Comparison of ENCODE assay signal across 20 cellular contexts in the genomic region with DNA sequence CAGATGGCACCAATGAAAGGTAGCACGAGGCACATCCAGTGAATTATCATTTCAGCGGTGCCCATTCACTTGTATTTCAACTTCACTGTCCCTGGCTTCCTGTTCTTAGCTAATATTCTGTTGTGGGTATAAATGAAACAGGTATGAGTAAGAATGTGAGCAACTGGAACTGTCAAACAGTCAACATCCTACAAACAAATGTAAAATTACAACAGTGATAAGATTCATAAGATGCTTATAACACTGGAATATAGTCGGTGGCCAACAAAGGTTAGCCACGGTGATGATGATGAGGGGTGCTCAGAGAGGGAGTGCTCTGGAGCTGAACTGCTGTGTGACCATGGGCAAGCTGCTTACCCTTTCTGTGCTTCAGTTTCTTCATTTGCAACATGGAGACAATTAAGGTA.
DNase-seq lines count a peak whose midpoint lies in the region; ATAC-seq, FAIRE-seq and TF ChIP-seq lines count a peak whose summit lies in the region.
"Had no signal": no experiment of that assay in that cellular context is flagged by ENCODE, and none has a peak within 500 bp of the region (broad histone marks: within the 10 kb centered on the region; RNA-seq: fewer than 3 reads in every experiment).

No MANE protein-coding gene starts in this region.

- no peak overlapping the region for H3K27ac Mint-ChIP-seq in activated CD4-positive, alpha-beta T cell treated with anti-CD3 and anti-CD28 coated beads for 36 hours
- H3K27ac Mint-ChIP-seq: HFFc6, neural progenitor cell had no signal

- no peak overlapping the region for H3K4me3 ChIP-seq in GM12865 (ENCODE audit: low read depth, low read length)
- no peak overlapping the region for H3K4me3 ChIP-seq in K562
- H3K4me3 ChIP-seq in colonic mucosa = no peak overlapping the region
- H3K4me3 ChIP-seq: BLaER1 treated with 17β-estradiol and CSF1 and Interleukin-3, amounts not matched to agents 10 nM and 100 nM; esophagus squamous epithelium; neural progenitor cell; psoas muscle; testis had no signal

- no peaks in the 10 kb centered on the region for H3K9me3 Mint-ChIP-seq in activated CD4-positive, alpha-beta T cell treated with anti-CD3 and anti-CD28 coated beads for 36 hours (ENCODE audit: low read depth)
- H3K9me3 Mint-ChIP-seq: neural progenitor cell had no signal

- no peaks in the 10 kb centered on the region for H3K9me1 ChIP-seq in K562 (ENCODE audit: control insufficient read depth, insufficient read depth, low read length)

- H3K27me3 ChIP-seq in K562 (ENCODE audit: control insufficient read depth in 2 of 2, insufficient read depth in 2 of 2, low read length in 2 of 2) (peaks cover 0 to 12% of the 10 kb centered on the region in 2 experiments; a peak in 3 of 5 replicates), colonic mucosa (no peaks in the 10 kb centered on the region)
- H3K27me3 ChIP-seq: BLaER1 treated with 17β-estradiol and CSF1 and Interleukin-3, amounts not matched to agents 10 nM and 100 nM; neural progenitor cell; testis had no signal

- FAIRE-seq in K562 (lab: Jason Lieb, UNC) = no peak
- FAIRE-seq: RCC 7860 had no signal

- H3K4me3 Mint-ChIP-seq in activated CD4-positive, alpha-beta T cell treated with anti-CD3 and anti-CD28 coated beads for 36 hours = no peak overlapping the region
- H3K4me3 Mint-ChIP-seq: HFFc6, neural progenitor cell had no signal

- no peaks in the 10 kb centered on the region for H3K36me3 Mint-ChIP-seq in activated CD4-positive, alpha-beta T cell treated with anti-CD3 and anti-CD28 coated beads for 36 hours (ENCODE audit: low read depth)
- H3K36me3 Mint-ChIP-seq: neural progenitor cell had no signal

- H2AFZ ChIP-seq in K562 (ENCODE audit: low read depth, low read length) = no peak overlapping the region
- H2AFZ ChIP-seq: neural progenitor cell had no signal

- H3K27ac ChIP-seq in K562 (ENCODE audit: extremely low read depth, low read depth, low read length) (no peak overlapping the region), colonic mucosa (no peak overlapping the region)
- H3K27ac ChIP-seq: BLaER1 treated with 17β-estradiol and CSF1 and Interleukin-3, amounts not matched to agents 10 nM and 100 nM; esophagus squamous epithelium; neural progenitor cell; psoas muscle; testis had no signal

- BruUV-seq in K562 (replicated peaks; lab: Mats Ljungman, UMichigan) = no TSS peak

- TF ChIP-seq POLR2A in K562 (conservative IDR thresholded peaks at IDR 0.05) = no peak

- peak; percentile 32 for DNase-seq in activated CD4-positive, alpha-beta T cell treated with anti-CD3 and anti-CD28 coated beads for 36 hours
- no peak for DNase-seq in activated CD4-positive, alpha-beta T cell treated with anti-CD3 and anti-CD28 coated beads for 1 hour
- peak; percentile 75 for DNase-seq in GM12865 (ENCODE audit: low read depth)
- DNase-seq in K562 (ENCODE audit: extremely low read depth in 1 of 4, low spot score in 3 of 4) = no peak
- no peak for DNase-seq in NCI-H69 (lab: John Stamatoyannopoulos, UW)
- DNase-seq in left colon = no peak
- DNase-seq in colonic mucosa = no peak
- DNase-seq: amygdala; caudate nucleus; effector CD4-positive, alpha-beta T cell; esophagus squamous epithelium; HFFc6; midbrain; psoas muscle; T1000; testis had no signal

- H3K4me1 ChIP-seq in K562 (replicated peaks in 1 of 2; ENCODE audit: control insufficient read depth in 2 of 2, insufficient read depth in 2 of 2, low read length in 2 of 2) = no peaks in the 10 kb centered on the region
- no peaks in the 10 kb centered on the region for H3K4me1 ChIP-seq in colonic mucosa
- H3K4me1 ChIP-seq: neural progenitor cell, psoas muscle, testis had no signal

- CTCF ChIA-PET in activated CD4-positive, alpha-beta T cell treated with anti-CD3 and anti-CD28 coated beads for 36 hours (lab: Charles Lee) = interaction anchor here (0.7 to 2.0 kb wide), 7 partner anchors 9 to 350 kb away, joined by 3 to 11 read pairs (median 3); no protein-coding TSS in a partner anchor
- CTCF ChIA-PET in K562 (lab: Yijun Ruan, JAX; ENCODE audit: low intra/inter-chr PET ratio) = no interaction called here

- peaks cover 7% of the 10 kb centered on the region for H3K27me3 Mint-ChIP-seq in activated CD4-positive, alpha-beta T cell treated with anti-CD3 and anti-CD28 coated beads for 36 hours

- TF ChIP-seq CTCF in GM12865 (IDR thresholded peaks at IDR 0.05; ENCODE audit: insufficient read depth, low read depth, low read length, missing control alignments) (no peak), K562 (IDR thresholded peaks at IDR 0.05 in 2 of 3, conservative IDR thresholded peaks at IDR 0.05 in 1 of 3; ENCODE audit: insufficient read depth in 2 of 3, low read depth in 1 of 3, low read length in 3 of 3) (no peak), colonic mucosa (IDR thresholded peaks at IDR 0.05) (no peak)

- no peak for TF ChIP-seq EP300 in K562 (IDR thresholded peaks at IDR 0.05; ENCODE audit: low read length)

- no peak for TF ChIP-seq RAD21 in K562 (CRISPR knock-in tag; conservative IDR thresholded peaks at IDR 0.05 in 1 of 2, IDR thresholded peaks at IDR 0.05 in 1 of 2)

- 2% methylated on average over 4 of the region's 4 CpGs for WGBS in K562 (ENCODE audit: insufficient coverage, low coverage, missing lambda C conversion rate)

- H3K9ac ChIP-seq in K562 (ENCODE audit: insufficient read depth in 1 of 2, low read depth in 2 of 2, low read length in 2 of 2) = no peak overlapping the region
- H3K9ac ChIP-seq in colonic mucosa (ENCODE audit: low read depth in 2 of 2, low read length in 2 of 2) = no peak overlapping the region
- H3K9ac ChIP-seq: BLaER1 treated with 17β-estradiol and CSF1 and Interleukin-3, amounts not matched to agents 10 nM and 100 nM; neural progenitor cell had no signal

- H3K36me3 ChIP-seq in K562 (ENCODE audit: control insufficient read depth, insufficient read depth, low read length) (no peaks in the 10 kb centered on the region), colonic mucosa (no peaks in the 10 kb centered on the region)
- H3K36me3 ChIP-seq: BLaER1 treated with 17β-estradiol and CSF1 and Interleukin-3, amounts not matched to agents 10 nM and 100 nM; esophagus squamous epithelium; neural progenitor cell had no signal

- intact Hi-C loops in activated CD4-positive, alpha-beta T cell treated with anti-CD3 and anti-CD28 coated beads for 36 hours (cut with DNase I, micrococcal nuclease) = loop anchor here (1.0 to 2.0 kb wide), 3 partner anchors 88 to 241 kb away; no protein-coding TSS in a partner anchor
- intact Hi-C loops in K562 (cut with micrococcal nuclease) (loop anchor here (10.0 kb wide), 2 partner anchors 95 to 395 kb away; no protein-coding TSS in a partner anchor), left colon (cut with DNase I, micrococcal nuclease) (no loop called here), colonic mucosa (cut with DNase I) (loop anchor here (10.0 kb wide), 1 partner anchor 235 kb away; no protein-coding TSS in a partner anchor)

- in situ Hi-C loops in K562 (cut with MboI) = no loop called here

- H3K79me2 ChIP-seq in K562 (ENCODE audit: control insufficient read depth, insufficient read depth, low read length) = no peaks in the 10 kb centered on the region

- H4K20me1 ChIP-seq in K562 (replicated peaks; ENCODE audit: control insufficient read depth, insufficient read depth, low read length) = no peaks in the 10 kb centered on the region; the same call in 1 of the 2 replicates
- H4K20me1 ChIP-seq: BLaER1 treated with 17β-estradiol and CSF1 and Interleukin-3, amounts not matched to agents 10 nM and 100 nM had no signal

- POLR2A ChIA-PET in activated CD4-positive, alpha-beta T cell treated with anti-CD3 and anti-CD28 coated beads for 36 hours (lab: Charles Lee) = interaction anchor here (0.6 to 1.6 kb wide), 2 partner anchors 89 to 374 kb away, joined by 3 to 5 read pairs; no protein-coding TSS in a partner anchor
- POLR2A ChIA-PET in K562 (lab: Yijun Ruan, JAX) = interaction anchor here (1.4 kb wide), 1 partner anchor 13 kb away, joined by 4 read pairs; no protein-coding TSS in a partner anchor

- peaks cover 22% of the 10 kb centered on the region for H3K4me1 Mint-ChIP-seq in activated CD4-positive, alpha-beta T cell treated with anti-CD3 and anti-CD28 coated beads for 36 hours

- no peak overlapping the region for H3K4me2 ChIP-seq in K562 (ENCODE audit: insufficient read depth, low read length)
- H3K4me2 ChIP-seq: neural progenitor cell had no signal

- ATAC-seq in activated CD4-positive, alpha-beta T cell treated with anti-CD3 and anti-CD28 coated beads for 36 hours = peak; percentile 69
- ATAC-seq in HG03442 (IDR thresholded peaks at IDR 0.05; ENCODE audit: unreplicated experiment) (peak; percentile 49), K562 (no peak), left colon (no peak)
- ATAC-seq: psoas muscle had no signal

- H3K9me3 ChIP-seq in K562 (replicated peaks; ENCODE audit: control insufficient read depth, insufficient read depth, low read depth, low read length) (no peaks in the 10 kb centered on the region), colonic mucosa (no peaks in the 10 kb centered on the region)
- H3K9me3 ChIP-seq: BLaER1 treated with 17β-estradiol and CSF1 and Interleukin-3, amounts not matched to agents 10 nM and 100 nM; esophagus squamous epithelium; psoas muscle; testis had no signal

TF ChIP-seq in K562, 482 proteins besides CTCF, POLR2A, EP300 and RAD21 (continues in another document):
- TF ChIP-seq IFI16 (CRISPR knock-in tag; IDR thresholded peaks at IDR 0.05) (no peak), ZNF197 (CRISPR knock-in tag; IDR thresholded peaks at IDR 0.05; ENCODE audit: low read depth) (no peak), FOXK2 (conservative IDR thresholded peaks at IDR 0.05 in 1 of 2, IDR thresholded peaks at IDR 0.05 in 1 of 2; ENCODE audit: low read depth in 2 of 2) (no peak), RBM25 (IDR thresholded peaks at IDR 0.05; ENCODE audit: low read depth, low read length, severe bottlenecking) (peak; percentile 90), L3MBTL2 (IDR thresholded peaks at IDR 0.05) (no peak), ZNF551 (CRISPR knock-in tag; IDR thresholded peaks at IDR 0.05) (no peak)

Comparison
In these comparisons a context has a peak if more than half of its experiments do, and no peak if none do; other contexts are left out.
1. DNase-seq: peak in activated CD4-positive, alpha-beta T cell treated with anti-CD3 and anti-CD28 coated beads for 36 hours (single experiment) and GM12865 (single experiment); none in activated CD4-positive, alpha-beta T cell treated with anti-CD3 and anti-CD28 coated beads for 1 hour (single experiment), K562 (0 of 4), NCI-H69 (single experiment), left colon (0 of 2) and colonic mucosa (single experiment).
2. ATAC-seq: peak in activated CD4-positive, alpha-beta T cell treated with anti-CD3 and anti-CD28 coated beads for 36 hours (single experiment) and HG03442 (single experiment); none in K562 (single experiment) and left colon (single experiment).
3. intact Hi-C loops: an anchor here in activated CD4-positive, alpha-beta T cell treated with anti-CD3 and anti-CD28 coated beads for 36 hours (1.0 to 2.0 kb wide), K562 (10.0 kb wide) and colonic mucosa (10.0 kb wide); none called in left colon.